ENCODE assay signal across 8 cellular contexts in genomic region chr2:96509114-96509846, GRCh38. TPM values are rescaled to one million over a fixed set of nuclear protein-coding genes. Genes with fewer than 3 reads are reported as not detected.
DNase-seq lines count a peak whose midpoint lies in the region; ATAC-seq and TF ChIP-seq lines count a peak whose summit lies in the region.

No MANE protein-coding gene starts in this region.

- H3K4me3 Mint-ChIP-seq in activated naive CD4-positive, alpha-beta T cell treated with anti-CD3 and anti-CD28 coated beads, Interleukin-2, amount 10 ng/mL, durations not matched to agents 7 days and 5 days, result peak overlapping the region; percentile 33
- H3K4me3 Mint-ChIP-seq in glutamatergic neuron (ENCODE audit: unreplicated experiment), result peak overlapping the region; percentile 8

- H3K27ac Mint-ChIP-seq in activated naive CD4-positive, alpha-beta T cell treated with anti-CD3 and anti-CD28 coated beads, Interleukin-2, amount 10 ng/mL, durations not matched to agents 7 days and 5 days, result no peak overlapping the region
- no peak overlapping the region for H3K27ac Mint-ChIP-seq in glutamatergic neuron (ENCODE audit: unreplicated experiment)

- H3K27me3 Mint-ChIP-seq in activated naive CD4-positive, alpha-beta T cell treated with anti-CD3 and anti-CD28 coated beads, Interleukin-2, amount 10 ng/mL, durations not matched to agents 7 days and 5 days, result peaks cover 39% of the 10 kb centered on the region
- H3K27me3 Mint-ChIP-seq in glutamatergic neuron (ENCODE audit: unreplicated experiment), result peaks cover 3% of the 10 kb centered on the region

- CTCF ChIA-PET in activated naive CD4-positive, alpha-beta T cell treated with anti-CD3 and anti-CD28 coated beads, Interleukin-2, amount 10 ng/mL, durations not matched to agents 7 days and 5 days (lab: Charles Lee), result interaction anchor here (0.7 to 8.5 kb wide), 18 partner anchors 10 to 206 kb away, joined by 3 to 158 read pairs (median 4); partner anchors contain the start of gene NCAPH

- H3K9me3 Mint-ChIP-seq in activated naive CD4-positive, alpha-beta T cell treated with anti-CD3 and anti-CD28 coated beads, Interleukin-2, amount 10 ng/mL, durations not matched to agents 7 days and 5 days, result no peaks in the 10 kb centered on the region
- H3K9me3 Mint-ChIP-seq in glutamatergic neuron (ENCODE audit: unreplicated experiment), result peaks cover 8% of the 10 kb centered on the region

- no peaks in the 10 kb centered on the region for H3K36me3 Mint-ChIP-seq in activated naive CD4-positive, alpha-beta T cell treated with anti-CD3 and anti-CD28 coated beads, Interleukin-2, amount 10 ng/mL, durations not matched to agents 7 days and 5 days
- H3K36me3 Mint-ChIP-seq in glutamatergic neuron (ENCODE audit: unreplicated experiment), result no peaks in the 10 kb centered on the region

- DNase-seq in DMS 273 (lab: John Stamatoyannopoulos, UW; ENCODE audit: unreplicated experiment), result peak; percentile 92
- peak; percentile 72 for DNase-seq in LHCN-M2 (ENCODE audit: low read depth)
- DNase-seq in RPMI8226, result peak; percentile 81
- peak; percentile 73 for DNase-seq in activated naive CD4-positive, alpha-beta T cell treated with anti-CD3 and anti-CD28 coated beads, Interleukin-2, amount 10 ng/mL, durations not matched to agents 7 days and 5 days
- DNase-seq in glutamatergic neuron, result peak; percentile 94
- DNase-seq in omental fat pad (ENCODE audit: low spot score), result peak; percentile 82
- peak; percentile 90 for DNase-seq in ureter (ENCODE audit: low spot score)

- peak; percentile 65 for ATAC-seq in GM21447 (IDR thresholded peaks at IDR 0.05; ENCODE audit: unreplicated experiment)
- peak; percentile 93 for ATAC-seq in omental fat pad (ENCODE audit: low FRiP score)

- TF ChIP-seq CTCF in glutamatergic neuron (IDR thresholded peaks at IDR 0.05; ENCODE audit: partially characterized antibody, unreplicated experiment) (peak; percentile 96), omental fat pad (IDR thresholded peaks at IDR 0.05) (peak in 1 of 3 donors; percentile 87)

- peaks cover 20% of the 10 kb centered on the region for H3K4me1 Mint-ChIP-seq in activated naive CD4-positive, alpha-beta T cell treated with anti-CD3 and anti-CD28 coated beads, Interleukin-2, amount 10 ng/mL, durations not matched to agents 7 days and 5 days
- H3K4me1 Mint-ChIP-seq in glutamatergic neuron (ENCODE audit: low read depth, unreplicated experiment), result peaks cover 5% of the 10 kb centered on the region

RNA-seq across cellular contexts. Expression of gene NEURL3, which starts 4.1 kb away (rescaled TPM):
- not detected in 2 replicates for total RNA-seq in LHCN-M2 (2014; rRNA removed)
- not detected for polyA plus RNA-seq in LHCN-M2 (2012)
- not detected for total RNA-seq in glutamatergic neuron (ENCODE audit: unreplicated experiment)
- total RNA-seq in omental fat pad, result under 1 TPM in 1 of 4 donors, not detected in 3; 0.56 TPM
- total RNA-seq in ureter, result 0.70 TPM

RNA-seq across cellular contexts. Expression of gene ARID5A, which starts 27.3 kb away (rescaled TPM):
- total RNA-seq in LHCN-M2 (2014; rRNA removed) (11.7 and 11.9 TPM in 2 replicates), glutamatergic neuron (ENCODE audit: unreplicated experiment) (3.5 TPM), omental fat pad (10 to 100 TPM; 26.2 to 79.7 (median 41.8) TPM), ureter (36.6 TPM)
- polyA plus RNA-seq in LHCN-M2 (2012), result 10.8 TPM

Comparison
In these comparisons a context has a peak if more than half of its experiments do, and no peak if none do; other contexts are left out.
1. Peak in every context shown above with its lines: DNase-seq and ATAC-seq.